Comparison of ENCODE assay signal across 1 cellular context in the genomic region with DNA sequence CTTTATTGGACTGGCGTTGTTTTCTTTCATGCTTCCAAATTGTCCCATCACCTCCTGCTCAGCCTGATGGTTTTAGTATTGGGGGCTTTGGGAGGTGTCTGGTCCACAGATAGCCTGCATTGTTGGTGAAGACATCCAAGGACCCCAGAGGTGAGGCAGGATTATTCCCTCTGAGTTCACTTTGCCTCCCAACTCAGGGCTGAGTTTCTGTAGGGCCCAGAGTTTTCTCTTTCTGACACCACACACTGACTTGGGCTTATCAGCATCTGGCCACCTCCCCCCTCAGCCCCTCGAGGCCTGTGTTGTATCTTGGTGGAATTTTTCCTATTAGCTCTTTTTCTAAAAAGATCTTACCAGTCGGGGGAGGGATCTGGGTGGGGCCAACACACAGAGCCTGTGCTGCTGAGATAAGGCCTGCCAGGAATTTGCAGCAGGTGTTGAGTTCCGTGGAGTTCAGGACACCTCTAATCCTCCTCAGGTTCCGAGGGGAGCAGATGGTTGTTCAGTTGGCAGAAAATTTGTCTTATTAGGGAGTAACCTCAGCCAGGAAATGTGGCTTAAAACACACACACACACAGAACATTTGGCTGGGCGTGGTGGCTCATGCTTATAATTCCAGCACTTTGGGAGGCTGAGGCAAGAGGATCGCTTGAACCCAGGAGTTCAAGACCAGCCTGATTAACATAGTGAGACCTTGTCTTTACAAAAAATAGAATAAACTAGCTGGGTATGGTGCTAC.
TF ChIP-seq lines count a peak whose summit lies in the region.

No MANE protein-coding gene starts in this region.

TF ChIP-seq in H1, 55 proteins besides CTCF, POLR2A, EP300 and RAD21 (continued from another document):
- no peak for TF ChIP-seq SAP30 (IDR thresholded peaks at IDR 0.05; ENCODE audit: insufficient read depth, insufficient replicate concordance, low read length)
- TF ChIP-seq USF2 (IDR thresholded peaks at IDR 0.05; ENCODE audit: low read length): no peak
- TF ChIP-seq POU5F1 (IDR thresholded peaks at IDR 0.05; ENCODE audit: low read depth, low read length): no peak
- no peak for TF ChIP-seq TAF7 (optimal IDR thresholded peaks at IDR 0.05; ENCODE audit: borderline replicate concordance, low read depth, low read length)
- no peak for TF ChIP-seq CHD2 (IDR thresholded peaks at IDR 0.05; ENCODE audit: low read length)
